Comparison of ENCODE assay signal across 18 cellular contexts in genomic region chr11:76701701-76702100, GRCh38. TPM values are rescaled to one million over a fixed set of nuclear protein-coding genes. Genes with fewer than 3 reads are reported as not detected.
DNase-seq lines count a peak whose midpoint lies in the region; ATAC-seq, FAIRE-seq and TF ChIP-seq lines count a peak whose summit lies in the region.
"Had no signal": no experiment of that assay in that cellular context is flagged by ENCODE, and none has a peak within 500 bp of the region (broad histone marks: within the 10 kb centered on the region; RNA-seq: fewer than 3 reads in every experiment).

No MANE protein-coding gene starts in this region.

- no peak overlapping the region for H3K27ac Mint-ChIP-seq in nephron progenitor cell
- H3K27ac Mint-ChIP-seq: activated CD4-positive, alpha-beta T cell treated with anti-CD3 and anti-CD28 coated beads, Interleukin-2, amount 10 ng/mL, durations not matched to agents 24 days and 14 days had no signal

- intact Hi-C loops in right cardiac atrium (cut with DNase I) (no loop called here), cardiac septum (cut with DNase I) (no loop called here)

- H3K4me1 ChIP-seq in right cardiac atrium (ENCODE audit: control insufficient read depth, insufficient read depth, low read length) (no peaks in the 10 kb centered on the region), adipocyte (ENCODE audit: control insufficient read depth, insufficient read depth, low read length) (peaks cover 35% of the 10 kb centered on the region)
- H3K4me1 ChIP-seq: thyroid gland had no signal

- H3K27me3 Mint-ChIP-seq in nephron progenitor cell (ENCODE audit: low read depth, poor library complexity), result peaks cover 9% of the 10 kb centered on the region

- DNase-seq in right cardiac atrium, result no peak
- DNase-seq in cardiac septum (ENCODE audit: low spot score), result no peak
- DNase-seq in adipocyte (ENCODE audit: low read depth), result peak; percentile 79
- DNase-seq in foreskin fibroblast, result peak; percentile 74 to 90
- DNase-seq in nephron progenitor cell, result no peak
- no peak for DNase-seq in NCI-H2029 (lab: John Stamatoyannopoulos, UW)
- DNase-seq in GM19239 (ENCODE audit: insufficient read length, low spot score), result no peak
- DNase-seq: activated CD4-positive, alpha-beta T cell treated with anti-CD3 and anti-CD28 coated beads, Interleukin-2, amount 10 ng/mL, durations not matched to agents 24 days and 14 days; DMS53; H9; mammary epithelial cell; NCI-H1105 treated with DMSO at 0.1 percent for 48 hours; NCI-H446; occipital lobe; thyroid gland had no signal

- H3K9me3 ChIP-seq in right cardiac atrium (ENCODE audit: control insufficient read depth, low read length) (peaks cover 1% of the 10 kb centered on the region), adipocyte (ENCODE audit: control insufficient read depth, low read length) (no peaks in the 10 kb centered on the region)
- H3K9me3 ChIP-seq: thyroid gland had no signal

- ATAC-seq in right cardiac atrium (peak; percentile 15 to 29), GM19324 (IDR thresholded peaks at IDR 0.05; ENCODE audit: low FRiP score, unreplicated experiment) (no peak)

- H3K27ac ChIP-seq in right cardiac atrium (ENCODE audit: low read length), result no peak overlapping the region
- H3K27ac ChIP-seq: thyroid gland had no signal

- H3K9ac ChIP-seq in adipocyte (ENCODE audit: low read length), result peak overlapping the region; percentile 67

- 65% methylated on average over 5 of the region's 5 CpGs for WGBS in right cardiac atrium

- no peak overlapping the region for H3K4me3 ChIP-seq in right cardiac atrium (ENCODE audit: low read length)
- H3K4me3 ChIP-seq in adipocyte (ENCODE audit: low read length), result peak overlapping the region; percentile 47
- H3K4me3 ChIP-seq in foreskin fibroblast (ENCODE audit: low read depth in 1 of 2, low read length in 2 of 2), result no peak overlapping the region
- H3K4me3 ChIP-seq: thyroid gland had no signal

- H3K27me3 ChIP-seq in right cardiac atrium (ENCODE audit: control insufficient read depth, insufficient read depth) (no peaks in the 10 kb centered on the region), adipocyte (replicated peaks; ENCODE audit: control insufficient read depth, insufficient read depth, low read length) (no peaks in the 10 kb centered on the region)
- H3K27me3 ChIP-seq: thyroid gland had no signal

- H3K9me3 Mint-ChIP-seq in nephron progenitor cell, result peaks cover 8% of the 10 kb centered on the region
- H3K9me3 Mint-ChIP-seq: activated CD4-positive, alpha-beta T cell treated with anti-CD3 and anti-CD28 coated beads, Interleukin-2, amount 10 ng/mL, durations not matched to agents 24 days and 14 days had no signal

- peaks cover 34% of the 10 kb centered on the region for H3K4me1 Mint-ChIP-seq in nephron progenitor cell
- H3K4me1 Mint-ChIP-seq: activated CD4-positive, alpha-beta T cell treated with anti-CD3 and anti-CD28 coated beads, Interleukin-2, amount 10 ng/mL, durations not matched to agents 24 days and 14 days had no signal

- no peak overlapping the region for H3K4me3 Mint-ChIP-seq in nephron progenitor cell
- H3K4me3 Mint-ChIP-seq: activated CD4-positive, alpha-beta T cell treated with anti-CD3 and anti-CD28 coated beads, Interleukin-2, amount 10 ng/mL, durations not matched to agents 24 days and 14 days; brain; H9 had no signal

- no peaks in the 10 kb centered on the region for H3K36me3 ChIP-seq in adipocyte (ENCODE audit: control insufficient read depth, insufficient read depth, low read length, severe bottlenecking)
- H3K36me3 ChIP-seq: thyroid gland had no signal

- no peaks in the 10 kb centered on the region for H3K36me3 Mint-ChIP-seq in nephron progenitor cell (ENCODE audit: low read depth)
- H3K36me3 Mint-ChIP-seq: brain had no signal

- no peak for FAIRE-seq in GM19239 (lab: Jason Lieb, UNC)
- FAIRE-seq: A204.1 had no signal

- TF ChIP-seq CTCF in foreskin fibroblast (IDR thresholded peaks at IDR 0.05; ENCODE audit: low read depth, low read length) (no peak), nephron progenitor cell (IDR thresholded peaks at IDR 0.05) (no peak)

RNA-seq across cellular contexts. Expression of gene LRRC32, which starts 31.2 kb away (rescaled TPM):
- total RNA-seq in right cardiac atrium (10 to 100 TPM; 27.7 to 49.9 (median 44.9) TPM), cardiac septum (33.5 TPM)
- 72.1 TPM for polyA plus RNA-seq in right cardiac atrium
- polyA plus RNA-seq: mammary epithelial cell had no signal

Comparison
In these comparisons a context has a peak if more than half of its experiments do, and no peak if none do; other contexts are left out.
1. DNase-seq: peak in adipocyte (single experiment) and foreskin fibroblast (2 of 2); none in right cardiac atrium (0 of 3), cardiac septum (single experiment), nephron progenitor cell (single experiment), NCI-H2029 (single experiment) and GM19239 (single experiment).